In the genomic region with DNA sequence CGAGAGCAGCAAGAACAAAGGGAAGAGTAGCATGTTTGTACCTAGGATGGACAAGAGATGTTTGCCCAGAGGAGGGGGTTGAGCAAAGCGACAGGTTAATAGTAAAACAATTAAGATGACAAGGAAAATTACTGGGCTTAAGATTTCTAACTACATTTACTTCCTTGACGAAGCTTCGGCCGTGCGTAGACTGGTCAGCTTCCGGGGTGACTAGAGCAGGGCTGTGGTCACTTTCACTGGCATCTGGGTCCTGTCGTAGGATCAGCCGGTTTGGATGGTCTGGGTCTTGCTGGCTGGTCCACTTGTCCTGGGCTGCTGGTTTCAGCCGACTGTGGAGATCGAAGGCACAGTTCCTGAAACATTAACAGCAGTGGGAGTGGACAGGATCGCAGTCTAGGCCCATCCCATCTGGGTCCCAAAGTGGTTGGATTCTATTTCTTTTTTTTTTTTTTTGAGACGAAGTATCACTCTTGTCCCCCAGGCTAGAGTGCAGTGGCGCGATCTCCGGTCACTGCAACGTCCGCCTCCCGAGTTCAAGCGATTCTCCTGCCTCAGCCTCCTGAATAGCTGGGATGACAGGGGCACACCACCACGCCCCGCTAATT, we compare ENCODE assay signal across 30 cellular contexts. TPM values are rescaled to one million over a fixed set of nuclear protein-coding genes. Genes with fewer than 3 reads are reported as not detected.
A peak's percentile ranks its signal among the peaks of the same experiment; 100 is the strongest.
DNase-seq lines count a peak whose midpoint lies in the region; TF ChIP-seq lines count a peak whose summit lies in the region.
"Had no signal": no experiment of that assay in that cellular context is flagged by ENCODE, and none has a peak within 500 bp of the region (broad histone marks: within the 10 kb centered on the region; RNA-seq: fewer than 3 reads in every experiment).

No MANE protein-coding gene starts in this region.

- peaks cover 22% of the 10 kb centered on the region for H3K9me3 Mint-ChIP-seq in glutamatergic neuron (ENCODE audit: unreplicated experiment)
- peaks cover 34% of the 10 kb centered on the region for H3K9me3 Mint-ChIP-seq in nephron progenitor cell
- H3K9me3 Mint-ChIP-seq in activated CD4-positive, alpha-beta T cell treated with anti-CD3 and anti-CD28 coated beads, Interleukin-2, amount 10 ng/mL, durations not matched to agents 24 days and 14 days = no peaks in the 10 kb centered on the region
- H3K9me3 Mint-ChIP-seq: activated T-cell treated with anti-CD3 and anti-CD28 coated beads, Interleukin-2, amount 50 U/mL, for 24 hours; stimulated activated memory B cell treated with anti-CD40 and anti-IgM and Interleukin-4, amounts not matched to agents 10 μg/mL and 1 μg/mL and 100 μg/mL, for 72 hours had no signal

- no peak for TF ChIP-seq CTCF in glutamatergic neuron (IDR thresholded peaks at IDR 0.05; ENCODE audit: partially characterized antibody, unreplicated experiment)
- no peak for TF ChIP-seq CTCF in nephron progenitor cell (IDR thresholded peaks at IDR 0.05)
- TF ChIP-seq CTCF in transverse colon (IDR thresholded peaks at IDR 0.05) = no peak

- H3K4me1 ChIP-seq in transverse colon = peaks cover 8 to 13% (median 10%) of the 10 kb centered on the region in 4 donors

- in situ Hi-C loops in transverse colon (cut with MboI; ENCODE audit: low pct_ligation_motif_present in 1 of 4, low pct_unique_long_range_greater_than_20kb in 1 of 4, low sequenced_read_pairs in 3 of 4) = no loop called here

- H3K27ac ChIP-seq in transverse colon = peak overlapping the region; percentile 40 to 88 (median 81)
- H3K27ac ChIP-seq: brain microvascular endothelial cell, testis had no signal

- 76 to 88% methylated on average over 4 to 22 of the region's 22 CpGs for WGBS in transverse colon (ENCODE audit: low coverage in 1 of 2), 2 donors

- no peak for TF ChIP-seq EP300 in transverse colon (IDR thresholded peaks at IDR 0.05; ENCODE audit: low read depth)

- peak overlapping the region; percentile 31 for H3K27ac Mint-ChIP-seq in glutamatergic neuron (ENCODE audit: unreplicated experiment)
- peak overlapping the region; percentile 97 for H3K27ac Mint-ChIP-seq in nephron progenitor cell
- no peak overlapping the region for H3K27ac Mint-ChIP-seq in activated CD4-positive, alpha-beta T cell treated with anti-CD3 and anti-CD28 coated beads, Interleukin-2, amount 10 ng/mL, durations not matched to agents 24 days and 14 days
- H3K27ac Mint-ChIP-seq: activated CD4-positive, alpha-beta T cell treated with anti-CD3 and anti-CD28 coated beads for 36 hours; activated T-cell treated with anti-CD3 and anti-CD28 coated beads, Interleukin-2, amount 50 U/mL, for 24 hours; CD4-positive, CD25-positive, alpha-beta regulatory T cell; stimulated activated memory B cell treated with anti-CD40 and anti-IgM and Interleukin-4, amounts not matched to agents 10 μg/mL and 1 μg/mL and 100 μg/mL, for 72 hours; T-helper 17 cell had no signal

- no peak overlapping the region for H3K4me3 Mint-ChIP-seq in glutamatergic neuron (ENCODE audit: unreplicated experiment)
- H3K4me3 Mint-ChIP-seq in nephron progenitor cell = peak overlapping the region; percentile 63
- H3K4me3 Mint-ChIP-seq in activated CD4-positive, alpha-beta T cell treated with anti-CD3 and anti-CD28 coated beads, Interleukin-2, amount 10 ng/mL, durations not matched to agents 24 days and 14 days = no peak overlapping the region
- H3K4me3 Mint-ChIP-seq: activated CD4-positive, alpha-beta T cell treated with anti-CD3 and anti-CD28 coated beads for 36 hours; activated T-cell treated with anti-CD3 and anti-CD28 coated beads, Interleukin-2, amount 50 U/mL, for 24 hours; stimulated activated memory B cell treated with anti-CD40 and anti-IgM and Interleukin-4, amounts not matched to agents 10 μg/mL and 1 μg/mL and 100 μg/mL, for 72 hours; T-helper 17 cell had no signal

- H3K36me3 Mint-ChIP-seq in glutamatergic neuron (ENCODE audit: unreplicated experiment) (peaks cover 4% of the 10 kb centered on the region), nephron progenitor cell (ENCODE audit: low read depth) (peaks cover 34% of the 10 kb centered on the region)
- no peaks in the 10 kb centered on the region for H3K36me3 Mint-ChIP-seq in activated CD4-positive, alpha-beta T cell treated with anti-CD3 and anti-CD28 coated beads, Interleukin-2, amount 10 ng/mL, durations not matched to agents 24 days and 14 days (ENCODE audit: low read depth)
- H3K36me3 Mint-ChIP-seq: CD4-positive, CD25-positive, alpha-beta regulatory T cell; stimulated activated memory B cell treated with anti-CD40 and anti-IgM and Interleukin-4, amounts not matched to agents 10 μg/mL and 1 μg/mL and 100 μg/mL, for 72 hours had no signal

- no peak overlapping the region for H3K4me3 ChIP-seq in transverse colon
- H3K4me3 ChIP-seq: esophagus muscularis mucosa, testis had no signal

- no peaks in the 10 kb centered on the region for H3K36me3 ChIP-seq in transverse colon
- H3K36me3 ChIP-seq: brain microvascular endothelial cell, esophagus muscularis mucosa had no signal

- H3K4me1 Mint-ChIP-seq in glutamatergic neuron (ENCODE audit: low read depth, unreplicated experiment) (peaks cover 9% of the 10 kb centered on the region), nephron progenitor cell (peaks cover 36% of the 10 kb centered on the region)
- H3K4me1 Mint-ChIP-seq in activated CD4-positive, alpha-beta T cell treated with anti-CD3 and anti-CD28 coated beads, Interleukin-2, amount 10 ng/mL, durations not matched to agents 24 days and 14 days = peaks cover 17% of the 10 kb centered on the region

- intact Hi-C loops in transverse colon (cut with DNase I; ENCODE audit: low total_unique reads) = no loop called here
- intact Hi-C loops in activated CD4-positive, alpha-beta T cell treated with anti-CD3 and anti-CD28 coated beads, Interleukin-2, amount 10 ng/mL, durations not matched to agents 24 days and 14 days (cut with micrococcal nuclease) = no loop called here

- no peak for TF ChIP-seq POLR2A in transverse colon (IDR thresholded peaks at IDR 0.05)

- no peaks in the 10 kb centered on the region for H3K9me3 ChIP-seq in transverse colon
- H3K9me3 ChIP-seq: esophagus muscularis mucosa, SK-N-SH, testis had no signal

- H3K27me3 Mint-ChIP-seq in glutamatergic neuron (ENCODE audit: unreplicated experiment) (peaks cover 13% of the 10 kb centered on the region), nephron progenitor cell (ENCODE audit: low read depth, poor library complexity) (peaks cover 7% of the 10 kb centered on the region)
- no peaks in the 10 kb centered on the region for H3K27me3 Mint-ChIP-seq in activated CD4-positive, alpha-beta T cell treated with anti-CD3 and anti-CD28 coated beads, Interleukin-2, amount 10 ng/mL, durations not matched to agents 24 days and 14 days
- H3K27me3 Mint-ChIP-seq: activated CD4-positive, alpha-beta T cell treated with anti-CD3 and anti-CD28 coated beads for 36 hours; activated T-cell treated with anti-CD3 and anti-CD28 coated beads, Interleukin-2, amount 50 U/mL, for 24 hours; stimulated activated memory B cell treated with anti-CD40 and anti-IgM and Interleukin-4, amounts not matched to agents 10 μg/mL and 1 μg/mL and 100 μg/mL, for 72 hours; T-helper 17 cell had no signal

- H3K27me3 ChIP-seq in transverse colon = no peaks in the 10 kb centered on the region
- H3K27me3 ChIP-seq: brain microvascular endothelial cell, esophagus muscularis mucosa, testis had no signal

- peak; percentile 52 for DNase-seq in MV-4-11 (lab: John Stamatoyannopoulos, UW)
- no peak for DNase-seq in glutamatergic neuron
- DNase-seq in nephron progenitor cell = no peak
- no peak for DNase-seq in transverse colon
- no peak for DNase-seq in DMS79 (lab: John Stamatoyannopoulos, UW)
- DNase-seq in NCI-H2196 (lab: John Stamatoyannopoulos, UW; ENCODE audit: unreplicated experiment) = no peak
- no peak for DNase-seq in AG08396 (ENCODE audit: low spot score)
- no peak for DNase-seq in activated CD4-positive, alpha-beta T cell treated with anti-CD3 and anti-CD28 coated beads, Interleukin-2, amount 10 ng/mL, durations not matched to agents 24 days and 14 days
- DNase-seq: activated CD4-positive, alpha-beta T cell treated with anti-CD3 and anti-CD28 coated beads for 36 hours; activated CD8-positive, alpha-beta memory T cell treated with anti-CD3 and anti-CD28 coated beads for 24 hours; activated naive CD4-positive, alpha-beta T cell treated with Interleukin-2 at 50 U/mL for 16 hours; activated T-cell treated with anti-CD3 and anti-CD28 coated beads, Interleukin-2, amount 50 U/mL, for 24 hours; brain microvascular endothelial cell; CD4-positive, CD25-positive, alpha-beta regulatory T cell; DMS 273 treated with DMSO at 0.1 percent for 48 hours; hippocampal formation; KBM-7; left ventricle myocardium superior; MM.1S; NCI-H2171; NCI-H524 treated with DMSO at 0.1 percent for 48 hours; occipital lobe; retina; SK-N-SH; stimulated activated CD4-positive, alpha-beta T cell treated with anti-CD3 and anti-CD28 coated beads, Interleukin-4, amount 100 ng/mL, for 1 hour; T-helper 17 cell; testis had no signal

RNA-seq across cellular contexts. Expression of a gene that starts 5.0 kb away (rescaled TPM):
- 470 TPM for total RNA-seq in glutamatergic neuron (ENCODE audit: unreplicated experiment)
- total RNA-seq in transverse colon = 1,000 to 10,000 TPM in 3 of 4 donors, 100 to 1,000 TPM in 1; 909 to 2,228 (median 1,224) TPM
- total RNA-seq in activated CD4-positive, alpha-beta T cell treated with anti-CD3 and anti-CD28 coated beads, Interleukin-2, amount 10 ng/mL, durations not matched to agents 24 days and 14 days = 291 and 297 TPM in 2 replicates

RNA-seq across cellular contexts. Expression of a gene that starts 22.3 kb away (rescaled TPM):
- total RNA-seq in glutamatergic neuron (ENCODE audit: unreplicated experiment) (33.2 TPM), transverse colon (under 1 TPM in 3 of 4 donors, not detected in 1; 0.14 to 1.00 (median 0.64) TPM)
- total RNA-seq in activated CD4-positive, alpha-beta T cell treated with anti-CD3 and anti-CD28 coated beads, Interleukin-2, amount 10 ng/mL, durations not matched to agents 24 days and 14 days = 1.1 TPM in 2 replicates
- total RNA-seq: HT-29 had no signal

RNA-seq across cellular contexts. Expression of a gene that starts 23.5 kb away (rescaled TPM):
- total RNA-seq in glutamatergic neuron (ENCODE audit: unreplicated experiment) (0.47 TPM), transverse colon (1 to 10 TPM in 2 of 4 donors, not detected in 2; 1.1 to 1.8 TPM)
- 37.6 and 40.9 TPM in 2 replicates for total RNA-seq in activated CD4-positive, alpha-beta T cell treated with anti-CD3 and anti-CD28 coated beads, Interleukin-2, amount 10 ng/mL, durations not matched to agents 24 days and 14 days
- total RNA-seq: HT-29, occipital lobe had no signal

RNA-seq across cellular contexts. Expression of a gene that starts 35.8 kb away (rescaled TPM):
- total RNA-seq in glutamatergic neuron (ENCODE audit: unreplicated experiment) = 136 TPM
- 100 to 1,000 TPM in 3 of 4 donors, 10 to 100 TPM in 1; 72.0 to 116 (median 103) TPM for total RNA-seq in transverse colon
- total RNA-seq in activated CD4-positive, alpha-beta T cell treated with anti-CD3 and anti-CD28 coated beads, Interleukin-2, amount 10 ng/mL, durations not matched to agents 24 days and 14 days = 52.8 and 55.0 TPM in 2 replicates

Comparison
In these comparisons a context has a peak if more than half of its experiments do, and no peak if none do; other contexts are left out.
1. RNA of a gene that starts 22.3 kb away (total RNA-seq): 33.2 TPM in glutamatergic neuron (single experiment); 1.1 TPM in activated CD4-positive, alpha-beta T cell treated with anti-CD3 and anti-CD28 coated beads, Interleukin-2, amount 10 ng/mL, durations not matched to agents 24 days and 14 days and 0.14 to 1.00 TPM in transverse colon; every median in the first group is over 10 times any median in the second.
2. RNA of a gene that starts 23.5 kb away (total RNA-seq): 37.6 to 40.9 TPM in activated CD4-positive, alpha-beta T cell treated with anti-CD3 and anti-CD28 coated beads, Interleukin-2, amount 10 ng/mL, durations not matched to agents 24 days and 14 days; 1.1 to 1.8 TPM in transverse colon and 0.47 TPM in glutamatergic neuron (single experiment); every median in the first group is over 10 times any median in the second.